In the genomic region with DNA sequence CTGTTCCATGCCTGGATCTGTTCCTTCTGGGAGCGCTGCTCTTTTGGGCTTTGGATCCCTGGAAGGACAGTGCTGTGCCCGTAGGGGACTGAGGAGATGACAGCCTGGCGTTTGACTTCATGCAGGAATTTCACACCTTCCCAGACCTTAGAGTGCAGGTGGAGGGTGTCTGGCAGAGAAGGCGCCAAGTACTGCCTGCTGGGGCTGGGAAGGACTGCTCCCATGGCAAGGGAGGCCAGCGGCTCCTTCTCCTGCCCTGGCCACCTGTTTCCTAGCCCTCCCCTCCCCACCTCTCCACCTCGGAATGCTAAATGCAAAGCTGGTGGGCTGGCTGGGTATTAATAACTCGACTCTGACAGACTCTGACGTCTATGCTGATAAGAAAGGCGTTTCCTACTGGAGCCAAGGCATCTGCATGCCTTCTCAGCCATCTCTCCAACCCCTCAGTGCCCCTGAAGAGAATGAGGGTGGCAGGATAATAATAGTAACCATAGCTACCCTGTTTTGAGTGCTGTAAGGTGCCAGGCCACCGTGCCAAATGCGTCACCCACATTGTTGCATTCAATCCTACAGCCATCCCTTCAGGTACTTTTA, we compare ENCODE assay signal across 15 cellular contexts. TPM values are rescaled to one million over a fixed set of nuclear protein-coding genes. Genes with fewer than 3 reads are reported as not detected.
A peak's percentile ranks its signal among the peaks of the same experiment; 100 is the strongest.
DNase-seq lines count a peak whose midpoint lies in the region; ATAC-seq and TF ChIP-seq lines count a peak whose summit lies in the region.
"Had no signal": no experiment of that assay in that cellular context is flagged by ENCODE, and none has a peak within 500 bp of the region (broad histone marks: within the 10 kb centered on the region; RNA-seq: fewer than 3 reads in every experiment).

No MANE protein-coding gene starts in this region.

- no peak for ATAC-seq in HG03025 (IDR thresholded peaks at IDR 0.05; ENCODE audit: low FRiP score, unreplicated experiment)
- ATAC-seq: stimulated activated naive CD8-positive, alpha-beta T cell treated with anti-CD3 and anti-CD28 coated beads, Interleukin-15, amount 100 ng/mL, for 72 hours had no signal

- TF ChIP-seq CTCF in esophagus squamous epithelium (IDR thresholded peaks at IDR 0.05) (no peak), mesothelial cell of epicardium (IDR thresholded peaks at IDR 0.05; ENCODE audit: unreplicated experiment) (no peak)

- H4K20me1 ChIP-seq in BLaER1 treated with 17β-estradiol and CSF1 and Interleukin-3, amounts not matched to agents 10 nM and 100 nM, result no peaks in the 10 kb centered on the region; a peak in 1 of 22 replicates

- H3K9ac ChIP-seq in BLaER1 treated with 17β-estradiol and CSF1 and Interleukin-3, amounts not matched to agents 10 nM and 100 nM, result peak overlapping the region in 4 of 11 experiments; percentile 10 to 53 (median 40); a peak in 5 of 22 replicates
- 0 out of 2 replicates have a peak overlapping the region, but pooled peaks have one; percentile 2 for H3K9ac ChIP-seq in HUES64 (ENCODE audit: low read depth, low read length)

- no peak for DNase-seq in esophagus squamous epithelium (lab: John Stamatoyannopoulos, UW)
- peak in 1 of 2 experiments; percentile 51 for DNase-seq in mesothelial cell of epicardium (ENCODE audit: low spot score in 2 of 2, unreplicated experiment in 2 of 2)
- DNase-seq in RPMI8226, result no peak
- no peak for DNase-seq in Kasumi-1 (lab: John Stamatoyannopoulos, UW)
- DNase-seq in cerebellar cortex (ENCODE audit: low spot score), result no peak
- DNase-seq: activated CD4-positive, alpha-beta T cell treated with anti-CD3 and anti-CD28 coated beads, Interleukin-2, amount 50 U/mL, for 4 hours; activated gamma-delta T cell; CD4-positive, alpha-beta memory T cell; NCI-H1092 treated with DMSO at 0.1 percent for 48 hours; stimulated activated naive CD8-positive, alpha-beta T cell treated with anti-CD3 and anti-CD28 coated beads, Interleukin-15, amount 100 ng/mL, for 72 hours; T-helper 1 cell had no signal

- no peaks in the 10 kb centered on the region for H3K9me3 ChIP-seq in BLaER1 treated with 17β-estradiol and CSF1 and Interleukin-3, amounts not matched to agents 10 nM and 100 nM (replicated peaks in 1 of 11)
- H3K9me3 ChIP-seq in HUES64 (ENCODE audit: insufficient read depth, low read depth, low read length) (no peaks in the 10 kb centered on the region), esophagus squamous epithelium (no peaks in the 10 kb centered on the region)

- H3K36me3 ChIP-seq in BLaER1 treated with 17β-estradiol and CSF1 and Interleukin-3, amounts not matched to agents 10 nM and 100 nM, result no peaks in the 10 kb centered on the region
- H3K36me3 ChIP-seq in HUES64 (ENCODE audit: insufficient read depth, low read length) (no peaks in the 10 kb centered on the region), esophagus squamous epithelium (no peaks in the 10 kb centered on the region)

- peaks cover 29 to 50% (median 32%) of the 10 kb centered on the region in 10 experiments for H3K4me1 ChIP-seq in BLaER1 treated with 17β-estradiol and CSF1 and Interleukin-3, amounts not matched to agents 10 nM and 100 nM
- H3K4me1 ChIP-seq in HUES64 (ENCODE audit: insufficient read depth, low read length) (peaks cover 24% of the 10 kb centered on the region), esophagus squamous epithelium (peaks cover 6 to 30% (median 10%) of the 10 kb centered on the region in 3 donors)

- no peaks in the 10 kb centered on the region for H3K27me3 Mint-ChIP-seq in mesothelial cell of epicardium (ENCODE audit: low read depth)

- H3K27ac ChIP-seq in BLaER1 treated with 17β-estradiol and CSF1 and Interleukin-3, amounts not matched to agents 10 nM and 100 nM, result peak overlapping the region in 2 of 11 experiments; percentile 26 to 50; a peak in 1 of 22 replicates
- no peak overlapping the region; the same call in 1 of the 2 replicates for H3K27ac ChIP-seq in HUES64 (ENCODE audit: low read depth, low read length)
- H3K27ac ChIP-seq in esophagus squamous epithelium, result peak overlapping the region in 3 of 4 donors; percentile 7 to 55 (median 36)

- no peak for TF ChIP-seq POLR2A in esophagus squamous epithelium (IDR thresholded peaks at IDR 0.05)

- 11% methylated on average over 9 of the region's 11 CpGs for WGBS in HUES64
- 15 to 25% methylated on average over 8 to 9 of the region's 11 CpGs for WGBS in esophagus squamous epithelium, 2 donors

- no peak overlapping the region for H3K4me3 Mint-ChIP-seq in mesothelial cell of epicardium
- H3K4me3 Mint-ChIP-seq: CD4-positive, alpha-beta memory T cell; stimulated activated naive CD8-positive, alpha-beta T cell treated with anti-CD3 and anti-CD28 coated beads, Interleukin-15, amount 100 ng/mL, for 72 hours had no signal

- H3K4me3 ChIP-seq in BLaER1 treated with 17β-estradiol and CSF1 and Interleukin-3, amounts not matched to agents 10 nM and 100 nM, result no peak overlapping the region
- H3K4me3 ChIP-seq in HUES64 (ENCODE audit: low read length) (0 out of 2 replicates have a peak overlapping the region, but pooled peaks have one; percentile 5), esophagus squamous epithelium (no peak overlapping the region)

- H3K27me3 ChIP-seq in BLaER1 treated with 17β-estradiol and CSF1 and Interleukin-3, amounts not matched to agents 10 nM and 100 nM, result no peaks in the 10 kb centered on the region
- H3K27me3 ChIP-seq in HUES64 (ENCODE audit: insufficient read depth, low read length) (peaks cover 6% of the 10 kb centered on the region), esophagus squamous epithelium (peaks cover 0 to 31% (median 0%) of the 10 kb centered on the region in 4 donors)

- H3K9me3 Mint-ChIP-seq in mesothelial cell of epicardium, result peaks cover 7% of the 10 kb centered on the region
- H3K9me3 Mint-ChIP-seq: CD4-positive, alpha-beta memory T cell; stimulated activated naive CD8-positive, alpha-beta T cell treated with anti-CD3 and anti-CD28 coated beads, Interleukin-15, amount 100 ng/mL, for 72 hours had no signal

- peak overlapping the region; percentile 98 for H3K27ac Mint-ChIP-seq in mesothelial cell of epicardium

- peak overlapping the region; percentile 63 to 87 (median 74) for H3K4me2 ChIP-seq in BLaER1 treated with 17β-estradiol and CSF1 and Interleukin-3, amounts not matched to agents 10 nM and 100 nM

- intact Hi-C loops in esophagus squamous epithelium (cut with DNase I), result no loop called here

- no peaks in the 10 kb centered on the region for H3K36me3 Mint-ChIP-seq in mesothelial cell of epicardium
- H3K36me3 Mint-ChIP-seq: CD4-positive, alpha-beta memory T cell had no signal

- peaks cover 50% of the 10 kb centered on the region for H3K4me1 Mint-ChIP-seq in mesothelial cell of epicardium
- H3K4me1 Mint-ChIP-seq: CD4-positive, alpha-beta memory T cell; stimulated activated naive CD8-positive, alpha-beta T cell treated with anti-CD3 and anti-CD28 coated beads, Interleukin-15, amount 100 ng/mL, for 72 hours had no signal

RNA-seq across cellular contexts. Expression of gene PDIK1L, which starts 17.5 kb away (rescaled TPM):
- polyA plus RNA-seq in HUES64 (2013, experiment 1 of 2), result 3.2 TPM
- 3.8 TPM for polyA plus RNA-seq in HUES64 (2013, experiment 2 of 2)
- total RNA-seq in esophagus squamous epithelium (10 to 100 TPM in 2 of 4 donors, 1 to 10 TPM in 2; 5.6 to 14.0 (median 8.3) TPM), mesothelial cell of epicardium (18.3 to 19.4 TPM (median 19.1 TPM) in 3 replicates)

RNA-seq across cellular contexts. Expression of gene TRIM63, which starts 26.7 kb away (rescaled TPM):
- polyA plus RNA-seq in HUES64 (2013, experiment 1 of 2), result 0.10 TPM
- polyA plus RNA-seq in HUES64 (2013, experiment 2 of 2), result not detected
- total RNA-seq in esophagus squamous epithelium, result 1 to 10 TPM in 1 of 4 donors, under 1 TPM in 1, not detected in 2; 0.23 to 1.7 TPM
- 1.4 to 1.9 TPM (median 1.7 TPM) in 3 replicates for total RNA-seq in mesothelial cell of epicardium
- total RNA-seq: CD4-positive, alpha-beta memory T cell; osteocyte had no signal
- polyA plus RNA-seq: CD4-positive, alpha-beta memory T cell had no signal

RNA-seq across cellular contexts. Expression of gene SLC30A2, which starts 48.3 kb away (rescaled TPM):
- 0.10 TPM for polyA plus RNA-seq in HUES64 (2013, experiment 1 of 2)
- 0.32 TPM for polyA plus RNA-seq in HUES64 (2013, experiment 2 of 2)
- total RNA-seq in esophagus squamous epithelium (not detected), mesothelial cell of epicardium (9.2 to 10.7 TPM (median 10.3 TPM) in 3 replicates)
- total RNA-seq: CD4-positive, alpha-beta memory T cell; osteocyte had no signal
- polyA plus RNA-seq: CD4-positive, alpha-beta memory T cell had no signal

Comparison
In these comparisons a context has a peak if more than half of its experiments do, and no peak if none do; other contexts are left out.
1. RNA of gene SLC30A2, which starts 48.3 kb away (total RNA-seq): 9.2 to 10.7 TPM in mesothelial cell of epicardium; not detected in esophagus squamous epithelium; every median in the first group is over 10 times any median in the second.